9 cellular contexts compared by ENCODE assay signal in the genomic region with DNA sequence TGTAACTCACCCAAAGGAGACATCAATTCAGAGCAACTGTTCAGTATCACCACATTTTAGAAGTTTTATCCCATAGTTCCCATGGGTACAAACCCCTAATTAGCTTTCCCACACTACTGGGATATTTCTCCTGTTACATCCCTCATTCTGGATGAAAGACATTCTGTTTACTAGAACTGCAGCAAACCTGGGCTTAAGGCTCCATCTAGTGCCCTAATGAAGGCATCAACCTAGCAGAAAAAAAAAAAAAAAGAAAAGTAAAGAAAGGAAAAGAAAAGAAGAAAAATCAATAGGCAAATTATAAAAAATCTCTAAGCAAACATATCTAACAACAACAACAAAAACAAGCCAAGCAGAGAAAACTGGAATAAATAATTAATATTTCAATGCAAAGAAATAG.
DNase-seq lines count a peak whose midpoint lies in the region; ATAC-seq and TF ChIP-seq lines count a peak whose summit lies in the region.
"Had no signal": no experiment of that assay in that cellular context is flagged by ENCODE, and none has a peak within 500 bp of the region (broad histone marks: within the 10 kb centered on the region; RNA-seq: fewer than 3 reads in every experiment).

No MANE protein-coding gene starts in this region.

- CTCF ChIA-PET in GM10248 (lab: Yijun Ruan, JAX) = no interaction called here
- CTCF ChIA-PET in activated naive CD4-positive, alpha-beta T cell treated with anti-CD3 and anti-CD28 coated beads for 36 hours (lab: Charles Lee) = no interaction called here

- no peak overlapping the region for H3K27ac Mint-ChIP-seq in activated naive CD4-positive, alpha-beta T cell treated with anti-CD3 and anti-CD28 coated beads for 36 hours

- intact Hi-C loops in activated naive CD4-positive, alpha-beta T cell treated with anti-CD3 and anti-CD28 coated beads for 36 hours (cut with micrococcal nuclease) = no loop called here

- DNase-seq in GM10248 (ENCODE audit: extremely low spot score) (no peak), NB4 (ENCODE audit: low read depth) (peak; percentile 7), T47D (ENCODE audit: low read depth in 1 of 2, low spot score in 1 of 2) (peak; percentile 1 to 48), midbrain (lab: John Stamatoyannopoulos, UW) (peak; percentile 14), right atrium auricular region (ENCODE audit: low spot score) (no peak), NCI-H446 (lab: John Stamatoyannopoulos, UW) (no peak)
- no peak for DNase-seq in activated naive CD4-positive, alpha-beta T cell treated with anti-CD3 and anti-CD28 coated beads for 36 hours
- DNase-seq: stomach had no signal

- ATAC-seq in GM21576 (IDR thresholded peaks at IDR 0.05; ENCODE audit: unreplicated experiment) = no peak

- H3K36me3 ChIP-seq in right atrium auricular region = no peaks in the 10 kb centered on the region
- H3K36me3 ChIP-seq: stomach had no signal

- H3K9me3 Mint-ChIP-seq in activated naive CD4-positive, alpha-beta T cell treated with anti-CD3 and anti-CD28 coated beads for 36 hours = no peaks in the 10 kb centered on the region

- no peak overlapping the region for H3K4me3 Mint-ChIP-seq in activated naive CD4-positive, alpha-beta T cell treated with anti-CD3 and anti-CD28 coated beads for 36 hours

- H3K4me1 Mint-ChIP-seq in activated naive CD4-positive, alpha-beta T cell treated with anti-CD3 and anti-CD28 coated beads for 36 hours (ENCODE audit: low read depth) = no peaks in the 10 kb centered on the region

- H3K27me3 Mint-ChIP-seq in activated naive CD4-positive, alpha-beta T cell treated with anti-CD3 and anti-CD28 coated beads for 36 hours (ENCODE audit: low read depth) = no peaks in the 10 kb centered on the region

- no peaks in the 10 kb centered on the region for H3K36me3 Mint-ChIP-seq in activated naive CD4-positive, alpha-beta T cell treated with anti-CD3 and anti-CD28 coated beads for 36 hours (ENCODE audit: low read depth)

- TF ChIP-seq CTCF in GM10248 (IDR thresholded peaks at IDR 0.05; ENCODE audit: control extremely low read depth, extremely low read depth, low read depth, missing control alignments) (peak; percentile 2), NB4 (IDR thresholded peaks at IDR 0.05; ENCODE audit: low read depth, low read length) (peak; percentile 17), right atrium auricular region (IDR thresholded peaks at IDR 0.05) (peak in 1 of 2 donors; percentile 45)

- no peaks in the 10 kb centered on the region for H3K4me1 ChIP-seq in right atrium auricular region
- H3K4me1 ChIP-seq: stomach had no signal

- in situ Hi-C loops in T47D (cut with HindIII; ENCODE audit: low pct_unique_long_range_greater_than_20kb, low sequenced_read_pairs) = no loop called here

- TF ChIP-seq POLR2A in NB4 (IDR thresholded peaks at IDR 0.05; ENCODE audit: extremely low read depth, insufficient read length) = no peak

- H3K27ac ChIP-seq in right atrium auricular region = no peak overlapping the region
- H3K27ac ChIP-seq: stomach had no signal

- POLR2A ChIA-PET in GM10248 (lab: Yijun Ruan, JAX) = no interaction called here

- H3K27me3 ChIP-seq in right atrium auricular region = no peaks in the 10 kb centered on the region
- H3K27me3 ChIP-seq: stomach had no signal

- H3K9me3 ChIP-seq in right atrium auricular region = no peaks in the 10 kb centered on the region
- H3K9me3 ChIP-seq: stomach had no signal

- H3K4me3 ChIP-seq in NB4 (ENCODE audit: low read depth, low read length) = no peak overlapping the region
- no peak overlapping the region for H3K4me3 ChIP-seq in right atrium auricular region
- H3K4me3 ChIP-seq: stomach had no signal

Comparison
In these comparisons a context has a peak if more than half of its experiments do, and no peak if none do; other contexts are left out.
1. DNase-seq: peak in NB4 (single experiment), T47D (2 of 2) and midbrain (single experiment); none in GM10248 (single experiment), activated naive CD4-positive, alpha-beta T cell treated with anti-CD3 and anti-CD28 coated beads for 36 hours (single experiment), right atrium auricular region (single experiment) and NCI-H446 (0 of 2).